In the genomic region with DNA sequence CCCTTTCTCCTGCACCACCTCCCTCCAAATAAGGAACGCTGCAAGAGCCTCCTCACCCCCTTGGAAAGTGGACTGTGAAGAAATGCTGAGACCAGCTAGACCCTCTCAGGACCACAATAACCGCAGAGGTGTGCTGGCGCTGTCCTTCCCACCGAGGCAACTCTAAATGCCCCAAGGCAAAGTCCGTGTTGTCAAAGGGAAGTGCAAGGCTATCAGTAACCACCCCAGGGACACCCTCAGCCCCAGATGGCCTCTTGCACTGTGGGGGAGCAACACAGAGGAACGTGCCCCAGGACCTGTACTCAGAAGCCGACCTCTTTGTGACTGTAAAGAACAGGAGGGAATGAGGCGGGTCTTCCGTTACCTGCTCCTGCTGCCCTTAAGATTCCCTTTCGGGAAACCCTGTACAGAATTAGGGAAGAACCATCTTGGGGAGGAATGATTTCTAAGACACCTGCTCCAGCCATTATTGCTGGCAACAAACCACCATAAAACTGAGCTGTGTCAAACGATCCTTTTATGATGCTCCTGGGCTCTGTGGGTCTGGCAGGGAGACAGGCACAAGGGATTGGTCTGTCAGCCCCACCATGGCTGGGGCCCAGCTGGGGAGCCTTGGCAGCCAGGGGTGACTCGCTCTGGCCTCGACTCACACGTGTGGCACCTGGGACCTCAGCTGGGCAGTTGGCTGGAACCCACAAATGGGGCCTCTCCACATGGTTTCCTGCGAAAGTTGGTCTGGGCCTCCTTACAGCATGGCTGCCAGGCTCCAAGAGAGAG, we compare ENCODE assay signal across 1 cellular context.
A peak's percentile ranks its signal among the peaks of the same experiment; 100 is the strongest.
TF ChIP-seq lines count a peak whose summit lies in the region.

No MANE protein-coding gene starts in this region.

TF ChIP-seq in HepG2, 621 proteins besides CTCF, POLR2A, EP300 and RAD21 (continued from another document and continues in another):
- TF ChIP-seq ARID2 (CRISPR knock-in tag; IDR thresholded peaks at IDR 0.05; ENCODE audit: borderline replicate concordance): no peak
- no peak for TF ChIP-seq HMGA1 (CRISPR knock-in tag; conservative IDR thresholded peaks at IDR 0.05)
- TF ChIP-seq ZNF326 (CRISPR knock-in tag; IDR thresholded peaks at IDR 0.05; ENCODE audit: borderline replicate concordance): no peak
- TF ChIP-seq PLRG1 (conservative IDR thresholded peaks at IDR 0.05): no peak
- TF ChIP-seq FOXP1 (IDR thresholded peaks at IDR 0.05): no peak
- TF ChIP-seq FOXP1 (CRISPR knock-in tag; IDR thresholded peaks at IDR 0.05): peak; percentile 87
- TF ChIP-seq, protein P1, sequence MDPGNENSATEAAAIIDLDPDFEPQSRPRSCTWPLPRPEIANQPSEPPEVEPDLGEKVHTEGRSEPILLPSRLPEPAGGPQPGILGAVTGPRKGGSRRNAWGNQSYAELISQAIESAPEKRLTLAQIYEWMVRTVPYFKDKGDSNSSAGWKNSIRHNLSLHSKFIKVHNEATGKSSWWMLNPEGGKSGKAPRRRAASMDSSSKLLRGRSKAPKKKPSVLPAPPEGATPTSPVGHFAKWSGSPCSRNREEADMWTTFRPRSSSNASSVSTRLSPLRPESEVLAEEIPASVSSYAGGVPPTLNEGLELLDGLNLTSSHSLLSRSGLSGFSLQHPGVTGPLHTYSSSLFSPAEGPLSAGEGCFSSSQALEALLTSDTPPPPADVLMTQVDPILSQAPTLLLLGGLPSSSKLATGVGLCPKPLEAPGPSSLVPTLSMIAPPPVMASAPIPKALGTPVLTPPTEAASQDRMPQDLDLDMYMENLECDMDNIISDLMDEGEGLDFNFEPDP (CRISPR knock-in tag; conservative IDR thresholded peaks at IDR 0.05): no peak
- TF ChIP-seq, protein P2, sequence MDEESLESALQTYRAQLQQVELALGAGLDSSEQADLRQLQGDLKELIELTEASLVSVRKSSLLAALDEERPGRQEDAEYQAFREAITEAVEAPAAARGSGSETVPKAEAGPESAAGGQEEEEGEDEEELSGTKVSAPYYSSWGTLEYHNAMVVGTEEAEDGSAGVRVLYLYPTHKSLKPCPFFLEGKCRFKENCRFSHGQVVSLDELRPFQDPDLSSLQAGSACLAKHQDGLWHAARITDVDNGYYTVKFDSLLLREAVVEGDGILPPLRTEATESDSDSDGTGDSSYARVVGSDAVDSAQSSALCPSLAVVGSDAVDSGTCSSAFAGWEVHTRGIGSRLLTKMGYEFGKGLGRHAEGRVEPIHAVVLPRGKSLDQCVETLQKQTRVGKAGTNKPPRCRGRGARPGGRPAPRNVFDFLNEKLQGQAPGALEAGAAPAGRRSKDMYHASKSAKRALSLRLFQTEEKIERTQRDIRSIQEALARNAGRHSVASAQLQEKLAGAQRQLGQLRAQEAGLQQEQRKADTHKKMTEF (CRISPR knock-in tag; IDR thresholded peaks at IDR 0.05): peak; percentile 69
- TF ChIP-seq CCDC6 (CRISPR knock-in tag; IDR thresholded peaks at IDR 0.05): no peak; the same call in 1 of the 2 replicates
- no peak for TF ChIP-seq ZNF776 (CRISPR knock-in tag; IDR thresholded peaks at IDR 0.05)
- TF ChIP-seq ZFAT (CRISPR knock-in tag; conservative IDR thresholded peaks at IDR 0.05): no peak
- TF ChIP-seq ZNF263 (CRISPR knock-in tag; IDR thresholded peaks at IDR 0.05): no peak
- TF ChIP-seq, protein P3, sequence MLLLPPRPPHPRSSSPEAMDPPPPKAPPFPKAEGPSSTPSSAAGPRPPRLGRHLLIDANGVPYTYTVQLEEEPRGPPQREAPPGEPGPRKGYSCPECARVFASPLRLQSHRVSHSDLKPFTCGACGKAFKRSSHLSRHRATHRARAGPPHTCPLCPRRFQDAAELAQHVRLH (CRISPR knock-in tag; IDR thresholded peaks at IDR 0.05; ENCODE audit: borderline replicate concordance, low read depth): 0 out of 2 replicates have a peak, but pooled peaks have one; percentile 46
- TF ChIP-seq CREB1 (IDR thresholded peaks at IDR 0.05): no peak
- TF ChIP-seq CREB1 (CRISPR knock-in tag; IDR thresholded peaks at IDR 0.05): 0 out of 2 replicates have a peak, but pooled peaks have one; percentile 32
- TF ChIP-seq KDM6A (CRISPR knock-in tag; IDR thresholded peaks at IDR 0.05; ENCODE audit: low read depth): peak; percentile 79
- peak; percentile 80 for TF ChIP-seq ZMYM3 (CRISPR knock-in tag; IDR thresholded peaks at IDR 0.05)
- TF ChIP-seq, protein P4, sequence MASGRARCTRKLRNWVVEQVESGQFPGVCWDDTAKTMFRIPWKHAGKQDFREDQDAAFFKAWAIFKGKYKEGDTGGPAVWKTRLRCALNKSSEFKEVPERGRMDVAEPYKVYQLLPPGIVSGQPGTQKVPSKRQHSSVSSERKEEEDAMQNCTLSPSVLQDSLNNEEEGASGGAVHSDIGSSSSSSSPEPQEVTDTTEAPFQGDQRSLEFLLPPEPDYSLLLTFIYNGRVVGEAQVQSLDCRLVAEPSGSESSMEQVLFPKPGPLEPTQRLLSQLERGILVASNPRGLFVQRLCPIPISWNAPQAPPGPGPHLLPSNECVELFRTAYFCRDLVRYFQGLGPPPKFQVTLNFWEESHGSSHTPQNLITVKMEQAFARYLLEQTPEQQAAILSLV (CRISPR knock-in tag; IDR thresholded peaks at IDR 0.05; ENCODE audit: borderline replicate concordance): peak; percentile 58; the same call in 1 of the 2 replicates
- no peak for TF ChIP-seq KLF6 (CRISPR knock-in tag; IDR thresholded peaks at IDR 0.05)
- TF ChIP-seq ZNF792 (CRISPR knock-in tag; IDR thresholded peaks at IDR 0.05): peak; percentile 21; the same call in 1 of the 2 replicates
- TF ChIP-seq, protein P5, sequence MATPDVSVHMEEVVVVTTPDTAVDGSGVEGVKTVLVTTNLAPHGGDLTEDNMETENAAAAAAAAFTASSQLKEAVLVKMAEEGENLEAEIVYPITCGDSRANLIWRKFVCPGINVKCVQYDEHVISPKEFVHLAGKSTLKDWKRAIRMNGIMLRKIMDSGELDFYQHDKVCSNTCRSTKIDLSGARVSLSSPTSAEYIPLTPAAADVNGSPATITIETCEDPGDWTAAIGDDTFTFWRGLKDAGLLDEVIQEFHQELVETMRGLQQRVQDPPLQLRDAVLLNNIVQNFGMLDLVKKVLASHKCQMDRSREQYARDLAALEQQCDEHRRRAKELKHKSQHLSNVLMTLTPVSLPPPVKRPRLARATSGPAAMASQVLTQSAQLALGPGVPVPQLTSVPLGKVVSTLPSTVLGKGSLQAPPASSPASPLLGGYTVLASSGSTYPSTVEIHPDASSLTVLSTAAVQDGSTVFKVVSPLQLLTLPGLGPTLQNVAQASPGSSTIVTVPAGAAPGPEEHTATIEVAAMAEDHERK (CRISPR knock-in tag; IDR thresholded peaks at IDR 0.05; ENCODE audit: low read depth): no peak
- TF ChIP-seq ZNF430 (CRISPR knock-in tag; IDR thresholded peaks at IDR 0.05): 0 out of 2 replicates have a peak, but pooled peaks have one; percentile 51
- TF ChIP-seq, protein P6, sequence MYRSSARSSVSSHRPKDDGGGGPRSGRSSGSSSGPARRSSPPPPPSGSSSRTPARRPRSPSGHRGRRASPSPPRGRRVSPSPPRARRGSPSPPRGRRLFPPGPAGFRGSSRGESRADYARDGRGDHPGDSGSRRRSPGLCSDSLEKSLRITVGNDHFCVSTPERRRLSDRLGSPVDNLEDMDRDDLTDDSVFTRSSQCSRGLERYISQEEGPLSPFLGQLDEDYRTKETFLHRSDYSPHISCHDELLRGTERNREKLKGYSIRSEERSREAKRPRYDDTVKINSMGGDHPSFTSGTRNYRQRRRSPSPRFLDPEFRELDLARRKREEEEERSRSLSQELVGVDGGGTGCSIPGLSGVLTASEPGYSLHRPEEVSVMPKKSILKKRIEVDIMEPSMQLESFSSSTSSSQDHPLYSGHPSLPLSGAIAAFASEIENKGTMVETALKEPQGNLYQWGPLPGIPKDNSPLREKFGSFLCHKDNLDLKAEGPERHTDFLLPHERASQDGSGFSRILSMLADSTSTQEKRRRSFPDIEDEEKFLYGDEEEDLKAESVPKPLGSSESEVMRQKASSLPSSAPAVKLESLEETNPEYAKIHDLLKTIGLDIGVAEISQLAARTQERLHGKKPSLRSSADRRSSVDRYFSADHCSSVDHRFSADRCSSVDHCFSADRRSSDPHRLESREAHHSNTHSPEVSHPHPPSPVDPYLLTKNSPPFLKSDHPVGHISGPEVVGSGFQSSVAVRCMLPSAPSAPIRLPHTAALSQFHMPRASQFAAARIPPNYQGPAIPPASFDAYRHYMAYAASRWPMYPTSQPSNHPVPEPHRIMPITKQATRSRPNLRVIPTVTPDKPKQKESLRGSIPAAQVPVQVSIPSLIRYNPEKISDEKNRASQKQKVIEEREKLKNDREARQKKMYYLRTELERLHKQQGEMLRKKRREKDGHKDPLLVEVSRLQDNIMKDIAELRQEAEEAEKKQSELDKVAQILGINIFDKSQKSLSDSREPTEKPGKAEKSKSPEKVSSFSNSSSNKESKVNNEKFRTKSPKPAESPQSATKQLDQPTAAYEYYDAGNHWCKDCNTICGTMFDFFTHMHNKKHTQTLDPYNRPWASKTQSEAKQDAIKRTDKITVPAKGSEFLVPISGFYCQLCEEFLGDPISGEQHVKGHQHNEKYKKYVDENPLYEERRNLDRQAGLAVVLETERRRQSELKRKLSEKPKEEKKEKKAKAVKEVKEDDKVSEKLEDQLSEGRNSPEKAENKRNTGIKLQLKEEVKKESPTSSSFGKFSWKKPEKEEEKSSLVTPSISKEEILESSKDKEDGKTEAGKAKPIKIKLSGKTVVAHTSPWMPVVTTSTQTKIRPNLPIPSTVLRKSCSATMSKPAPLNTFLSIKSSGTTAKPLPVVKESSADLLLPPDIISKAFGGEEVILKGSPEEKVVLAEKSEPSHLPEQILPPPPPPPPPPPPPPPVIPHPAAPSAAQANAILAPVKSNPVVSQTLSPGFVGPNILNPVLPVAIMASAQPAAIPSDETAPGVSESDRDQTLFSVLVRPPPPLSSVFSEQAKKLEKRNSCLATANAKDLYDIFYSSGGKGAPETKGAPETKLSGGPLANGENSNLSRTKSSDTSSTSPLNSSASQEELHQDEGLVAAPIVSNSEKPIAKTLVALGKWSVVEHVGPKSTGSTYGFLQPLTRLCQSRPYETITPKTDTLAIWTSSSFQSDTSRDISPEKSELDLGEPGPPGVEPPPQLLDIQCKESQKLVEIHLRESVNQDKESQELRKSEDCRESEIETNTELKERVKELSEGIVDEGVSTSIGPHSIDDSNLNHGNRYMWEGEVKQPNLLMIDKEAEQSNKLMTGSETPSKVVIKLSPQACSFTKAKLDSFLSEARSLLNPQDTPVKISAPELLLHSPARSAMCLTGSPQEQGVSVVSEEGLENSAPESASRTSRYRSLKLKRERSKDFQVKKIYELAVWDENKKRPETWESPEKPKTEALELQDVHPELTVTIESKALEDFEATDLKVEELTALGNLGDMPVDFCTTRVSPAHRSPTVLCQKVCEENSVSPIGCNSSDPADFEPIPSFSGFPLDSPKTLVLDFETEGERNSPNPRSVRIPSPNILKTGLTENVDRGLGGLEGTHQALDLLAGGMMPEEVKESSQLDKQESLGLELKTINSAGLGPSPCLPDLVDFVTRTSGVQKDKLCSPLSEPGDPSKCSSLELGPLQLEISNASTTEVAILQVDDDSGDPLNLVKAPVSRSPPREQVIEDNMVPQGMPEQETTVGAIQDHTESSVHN (CRISPR knock-in tag; IDR thresholded peaks at IDR 0.05): no peak
- no peak for TF ChIP-seq ZNF235 (CRISPR knock-in tag; IDR thresholded peaks at IDR 0.05; ENCODE audit: borderline replicate concordance)
- no peak for TF ChIP-seq CC2D1A (CRISPR knock-in tag; IDR thresholded peaks at IDR 0.05)
- no peak for TF ChIP-seq ZNF180 (CRISPR knock-in tag; IDR thresholded peaks at IDR 0.05; ENCODE audit: borderline replicate concordance, low read depth)
- TF ChIP-seq ZNF446 (CRISPR knock-in tag; IDR thresholded peaks at IDR 0.05): no peak
- TF ChIP-seq ZNF572 (CRISPR knock-in tag; IDR thresholded peaks at IDR 0.05): peak; percentile 74; the same call in 1 of the 2 replicates
- no peak for TF ChIP-seq CHD2 (IDR thresholded peaks at IDR 0.05; ENCODE audit: low read depth, low read length)
- TF ChIP-seq CENPT (CRISPR knock-in tag; IDR thresholded peaks at IDR 0.05; ENCODE audit: low read depth): no peak
- TF ChIP-seq, protein P7, sequence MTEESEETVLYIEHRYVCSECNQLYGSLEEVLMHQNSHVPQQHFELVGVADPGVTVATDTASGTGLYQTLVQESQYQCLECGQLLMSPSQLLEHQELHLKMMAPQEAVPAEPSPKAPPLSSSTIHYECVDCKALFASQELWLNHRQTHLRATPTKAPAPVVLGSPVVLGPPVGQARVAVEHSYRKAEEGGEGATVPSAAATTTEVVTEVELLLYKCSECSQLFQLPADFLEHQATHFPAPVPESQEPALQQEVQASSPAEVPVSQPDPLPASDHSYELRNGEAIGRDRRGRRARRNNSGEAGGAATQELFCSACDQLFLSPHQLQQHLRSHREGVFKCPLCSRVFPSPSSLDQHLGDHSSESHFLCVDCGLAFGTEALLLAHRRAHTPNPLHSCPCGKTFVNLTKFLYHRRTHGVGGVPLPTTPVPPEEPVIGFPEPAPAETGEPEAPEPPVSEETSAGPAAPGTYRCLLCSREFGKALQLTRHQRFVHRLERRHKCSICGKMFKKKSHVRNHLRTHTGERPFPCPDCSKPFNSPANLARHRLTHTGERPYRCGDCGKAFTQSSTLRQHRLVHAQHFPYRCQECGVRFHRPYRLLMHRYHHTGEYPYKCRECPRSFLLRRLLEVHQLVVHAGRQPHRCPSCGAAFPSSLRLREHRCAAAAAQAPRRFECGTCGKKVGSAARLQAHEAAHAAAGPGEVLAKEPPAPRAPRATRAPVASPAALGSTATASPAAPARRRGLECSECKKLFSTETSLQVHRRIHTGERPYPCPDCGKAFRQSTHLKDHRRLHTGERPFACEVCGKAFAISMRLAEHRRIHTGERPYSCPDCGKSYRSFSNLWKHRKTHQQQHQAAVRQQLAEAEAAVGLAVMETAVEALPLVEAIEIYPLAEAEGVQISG (CRISPR knock-in tag; IDR thresholded peaks at IDR 0.05): peak; percentile 55; the same call in 1 of the 2 replicates
- TF ChIP-seq, protein P8, sequence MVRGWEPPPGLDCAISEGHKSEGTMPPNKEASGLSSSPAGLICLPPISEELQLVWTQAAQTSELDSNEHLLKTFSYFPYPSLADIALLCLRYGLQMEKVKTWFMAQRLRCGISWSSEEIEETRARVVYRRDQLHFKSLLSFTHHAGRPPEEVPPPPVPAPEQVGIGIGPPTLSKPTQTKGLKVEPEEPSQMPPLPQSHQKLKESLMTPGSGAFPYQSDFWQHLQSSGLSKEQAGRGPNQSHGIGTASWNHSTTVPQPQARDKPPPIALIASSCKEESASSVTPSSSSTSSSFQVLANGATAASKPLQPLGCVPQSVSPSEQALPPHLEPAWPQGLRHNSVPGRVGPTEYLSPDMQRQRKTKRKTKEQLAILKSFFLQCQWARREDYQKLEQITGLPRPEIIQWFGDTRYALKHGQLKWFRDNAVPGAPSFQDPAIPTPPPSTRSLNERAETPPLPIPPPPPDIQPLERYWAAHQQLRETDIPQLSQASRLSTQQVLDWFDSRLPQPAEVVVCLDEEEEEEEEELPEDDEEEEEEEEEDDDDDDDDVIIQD (CRISPR knock-in tag; IDR thresholded peaks at IDR 0.05; ENCODE audit: low read depth): 0 out of 2 replicates have a peak, but pooled peaks have one; percentile 19
- peak; percentile 86 for TF ChIP-seq PITX1 (CRISPR knock-in tag; IDR thresholded peaks at IDR 0.05)
- TF ChIP-seq MIER3 (CRISPR knock-in tag; IDR thresholded peaks at IDR 0.05; ENCODE audit: borderline replicate concordance): no peak
